22 cellular contexts compared by ENCODE assay signal in genomic region chr9:87370003-87370685, GRCh38.
DNase-seq lines count a peak whose midpoint lies in the region; ATAC-seq and TF ChIP-seq lines count a peak whose summit lies in the region.
"Had no signal": no experiment of that assay in that cellular context is flagged by ENCODE, and none has a peak within 500 bp of the region (broad histone marks: within the 10 kb centered on the region; RNA-seq: fewer than 3 reads in every experiment).

No MANE protein-coding gene starts in this region.

- H3K9me2 ChIP-seq in SK-N-SH: no peaks in the 10 kb centered on the region

- no peak overlapping the region for H3K14ac ChIP-seq in IMR-90 (replicated peaks; ENCODE audit: low read depth, low read length)

- no peak overlapping the region for H3K27ac ChIP-seq in IMR-90 (ENCODE audit: insufficient read depth, low read length)
- no peak overlapping the region for H3K27ac ChIP-seq in SK-N-SH (ENCODE audit: low read depth in 2 of 2, low read length in 1 of 2)
- H3K27ac ChIP-seq in parathyroid adenoma: no peak overlapping the region
- H3K27ac ChIP-seq in thyroid gland: no peak overlapping the region
- H3K27ac ChIP-seq: KMS-11 had no signal

- intact Hi-C loops in IMR-90 (cut with micrococcal nuclease): no loop called here
- intact Hi-C loops in thyroid gland (cut with DNase I): no loop called here

- H2AK5ac ChIP-seq in IMR-90 (ENCODE audit: low read depth, low read length): no peak overlapping the region

- ATAC-seq in IMR-90 (ENCODE audit: low read depth): peak; percentile 40
- ATAC-seq: HepG2, Right ventricle myocardium inferior, T-cell had no signal

- H4K20me1 ChIP-seq in IMR-90 (ENCODE audit: insufficient read depth, low read length) (no peaks in the 10 kb centered on the region), SK-N-SH (ENCODE audit: insufficient read depth) (no peaks in the 10 kb centered on the region)

- no peak overlapping the region for H2BK5ac ChIP-seq in IMR-90 (ENCODE audit: low read depth, low read length, poor library complexity, severe bottlenecking)

- no peak overlapping the region for H2AK9ac ChIP-seq in IMR-90 (replicated peaks; ENCODE audit: low read depth, low read length, poor library complexity)

- H3K23ac ChIP-seq in IMR-90 (ENCODE audit: low read depth, low read length): no peak overlapping the region

- no CpG with 5 or more reads among the region's 10 CpGs for WGBS in IMR-90 (ENCODE audit: extremely low coverage in 2 of 2, insufficient read length in 1 of 2), 2 experiments
- WGBS in SK-N-SH (ENCODE audit: low lambda C conversion rate): 62% methylated on average over 10 of the region's 10 CpGs
- WGBS in thyroid gland, 2 donors: 77 to 78% methylated on average over 10 of the region's 10 CpGs

- H3K36me3 ChIP-seq in IMR-90 (ENCODE audit: control insufficient read depth, insufficient read depth, low read length) (no peaks in the 10 kb centered on the region), SK-N-SH (replicated peaks in 1 of 2; ENCODE audit: control insufficient read depth in 1 of 2, insufficient read depth in 2 of 2, low read length in 1 of 2) (no peaks in the 10 kb centered on the region), parathyroid adenoma (ENCODE audit: control insufficient read depth, insufficient read depth, low read length) (no peaks in the 10 kb centered on the region), thyroid gland (no peaks in the 10 kb centered on the region)

- no peak overlapping the region for H3K56ac ChIP-seq in IMR-90 (ENCODE audit: extremely low read depth, insufficient read depth, low read length)

- H3K18ac ChIP-seq in IMR-90 (ENCODE audit: low read depth, low read length): no peak overlapping the region

- TF ChIP-seq POLR2A in IMR-90 (IDR thresholded peaks at IDR 0.05; ENCODE audit: low read depth, low read length) (no peak), thyroid gland (IDR thresholded peaks at IDR 0.05) (no peak)

- dilution Hi-C loops in IMR-90 (cut with HindIII; ENCODE audit: low sequenced_read_pairs, unreplicated experiment): no loop called here

- H2AFZ ChIP-seq in IMR-90 (replicated peaks; ENCODE audit: low read length, poor library complexity) (no peak overlapping the region), SK-N-SH (ENCODE audit: low read depth) (no peak overlapping the region), parathyroid adenoma (peak overlapping the region; percentile 46)

- H3K4me1 ChIP-seq in IMR-90 (ENCODE audit: control insufficient read depth, insufficient read depth, low read length) (no peaks in the 10 kb centered on the region), SK-N-SH (ENCODE audit: control insufficient read depth in 1 of 2, insufficient read depth in 2 of 2, low read depth in 1 of 2, low read length in 1 of 2) (no peaks in the 10 kb centered on the region), parathyroid adenoma (no peaks in the 10 kb centered on the region), thyroid gland (no peaks in the 10 kb centered on the region)

- no peak overlapping the region for H3K9ac ChIP-seq in IMR-90 (ENCODE audit: low read depth, low read length)
- no peak overlapping the region for H3K9ac ChIP-seq in SK-N-SH
- H3K9ac ChIP-seq in parathyroid adenoma: no peak overlapping the region
- H3K9ac ChIP-seq: KMS-11 had no signal

- no peak for TF ChIP-seq CTCF in IMR-90 (conservative IDR thresholded peaks at IDR 0.05; ENCODE audit: low read depth, low read length)
- TF ChIP-seq CTCF in SK-N-SH (IDR thresholded peaks at IDR 0.05): no peak
- no peak for TF ChIP-seq CTCF in fibroblast of the aortic adventitia (IDR thresholded peaks at IDR 0.05; ENCODE audit: insufficient read depth, low read length)
- TF ChIP-seq CTCF in parathyroid adenoma (IDR thresholded peaks at IDR 0.05): no peak
- no peak for TF ChIP-seq CTCF in thyroid gland (IDR thresholded peaks at IDR 0.05)
- no peak for TF ChIP-seq CTCF in GM20000 (IDR thresholded peaks at IDR 0.05; ENCODE audit: extremely low read depth, missing control alignments)

- POLR2A ChIA-PET in IMR-90 (lab: Charles Lee; ENCODE audit: unreplicated experiment): no interaction called here
- POLR2A ChIA-PET in SK-N-SH (lab: Yijun Ruan, JAX): no interaction called here

- no peak overlapping the region for H3K4me3 ChIP-seq in IMR-90 (ENCODE audit: insufficient read depth, low read depth, low read length)
- H3K4me3 ChIP-seq in SK-N-SH (ENCODE audit: low read depth in 2 of 2, low read length in 1 of 2): no peak overlapping the region
- no peak overlapping the region for H3K4me3 ChIP-seq in fibroblast of the aortic adventitia (ENCODE audit: low read depth, low read length)
- H3K4me3 ChIP-seq in parathyroid adenoma (ENCODE audit: low read depth, low read length): no peak overlapping the region
- no peak overlapping the region for H3K4me3 ChIP-seq in thyroid gland (replicated peaks in 1 of 3)

- no peak overlapping the region for H4K91ac ChIP-seq in IMR-90 (ENCODE audit: insufficient read depth, low read depth, low read length)

- no peak overlapping the region for H4K8ac ChIP-seq in IMR-90 (ENCODE audit: low read depth in 2 of 2, low read length in 2 of 2)

- no peak for TF ChIP-seq EP300 in SK-N-SH (IDR thresholded peaks at IDR 0.05; ENCODE audit: borderline replicate concordance in 1 of 2, low read depth in 1 of 2, low read length in 1 of 2)

- in situ Hi-C loops in IMR-90 (cut with MboI; ENCODE audit: low sequenced_read_pairs): no loop called here

- CTCF ChIA-PET in IMR-90 (lab: Yijun Ruan, JAX) (interaction anchor here (0.6 kb wide), 1 partner anchor 75 kb away, joined by 3 read pairs; no protein-coding TSS in a partner anchor), SK-N-SH (lab: Yijun Ruan, JAX) (no interaction called here)

- BruUV-seq in IMR-90 (replicated peaks; lab: Mats Ljungman, UMichigan): no TSS peak

- H3K4me2 ChIP-seq in IMR-90 (ENCODE audit: low read depth, low read length): no peak overlapping the region
- no peak overlapping the region for H3K4me2 ChIP-seq in SK-N-SH
- H3K4me2 ChIP-seq in parathyroid adenoma (ENCODE audit: low read length): no peak overlapping the region
- H3K4me2 ChIP-seq: KMS-11 had no signal

- H3K79me2 ChIP-seq in SK-N-SH (ENCODE audit: insufficient read depth) (no peaks in the 10 kb centered on the region), parathyroid adenoma (no peaks in the 10 kb centered on the region)

- H3K79me1 ChIP-seq in IMR-90 (ENCODE audit: low read depth in 1 of 2, low read length in 2 of 2): no peaks in the 10 kb centered on the region

- H2BK15ac ChIP-seq in IMR-90 (ENCODE audit: low read depth, low read length): no peak overlapping the region

- H3K27me3 ChIP-seq in IMR-90 (ENCODE audit: control insufficient read depth, insufficient read depth, low read length): no peaks in the 10 kb centered on the region; the same call in 1 of the 2 replicates
- H3K27me3 ChIP-seq in SK-N-SH (ENCODE audit: insufficient read depth): no peaks in the 10 kb centered on the region
- no peaks in the 10 kb centered on the region for H3K27me3 ChIP-seq in parathyroid adenoma (ENCODE audit: control insufficient read depth, insufficient read depth, low read length)
- no peaks in the 10 kb centered on the region for H3K27me3 ChIP-seq in thyroid gland

- no peak overlapping the region for H2BK20ac ChIP-seq in IMR-90 (ENCODE audit: low read depth, low read length)

- no peaks in the 10 kb centered on the region for H3K9me3 ChIP-seq in IMR-90 (ENCODE audit: control insufficient read depth, insufficient read depth, low read length)
- H3K9me3 ChIP-seq in SK-N-SH: no peaks in the 10 kb centered on the region
- no peaks in the 10 kb centered on the region for H3K9me3 ChIP-seq in parathyroid adenoma (ENCODE audit: control insufficient read depth, low read length)
- H3K9me3 ChIP-seq in thyroid gland: no peaks in the 10 kb centered on the region

- DNase-seq in IMR-90 (no peak), SK-N-SH (no peak), fibroblast of the aortic adventitia (ENCODE audit: low read depth) (peak; percentile 47), thyroid gland (no peak), GM20000 (ENCODE audit: low spot score) (no peak), NCI-H774 (lab: John Stamatoyannopoulos, UW) (no peak), T-helper 9 cell (no peak)
- DNase-seq: AML-193; DMS 273 treated with DMSO at 0.1 percent for 48 hours; DND-41; HCEC 1CT; NCI-H146; NCI-H2029 treated with DMSO at 0.1 percent for 48 hours; NCI-H2171; NCI-H446; NCI-H526 treated with DMSO at 0.1 percent for 48 hours; NK-92 treated with Interleukin-12 subunit alpha and Interleukin-12 subunit beta, amount 100 ng/mL, for 24 hours; T-cell had no signal

- H3F3A ChIP-seq in SK-N-SH (replicated peaks; ENCODE audit: insufficient read depth): no peaks in the 10 kb centered on the region

- H4K5ac ChIP-seq in IMR-90 (ENCODE audit: low read depth, low read length): no peak overlapping the region

- no peaks in the 10 kb centered on the region for H3K9me1 ChIP-seq in IMR-90 (ENCODE audit: insufficient read depth, low read length)

- H2BK120ac ChIP-seq in IMR-90 (ENCODE audit: low read depth, low read length): no peak overlapping the region

- H3K4ac ChIP-seq in IMR-90 (ENCODE audit: low read depth, low read length): no peak overlapping the region

- no peak for TF ChIP-seq RAD21 in IMR-90 (IDR thresholded peaks at IDR 0.05; ENCODE audit: low read length)
- TF ChIP-seq RAD21 in SK-N-SH (IDR thresholded peaks at IDR 0.05; ENCODE audit: low read length): no peak

TF ChIP-seq in IMR-90, 13 proteins besides CTCF, POLR2A, EP300 and RAD21 (continues in another document):
- no peak for TF ChIP-seq CHD1 (IDR thresholded peaks at IDR 0.05; ENCODE audit: low read depth, low read length)
- TF ChIP-seq ELK1 (IDR thresholded peaks at IDR 0.05; ENCODE audit: borderline replicate concordance, low read depth, low read length): no peak

TF ChIP-seq in SK-N-SH, 30 proteins besides CTCF, POLR2A, EP300 and RAD21:
- TF ChIP-seq GATA2 (CRISPR knock-in tag; IDR thresholded peaks at IDR 0.05): 0 out of 2 replicates have a peak, but pooled peaks have one; percentile 6
- no peak for TF ChIP-seq RXRA (IDR thresholded peaks at IDR 0.05; ENCODE audit: borderline replicate concordance, low read depth)
